ENCODE assay signal across 1 cellular context in genomic region chr1:234608026-234608719, GRCh38.
TF ChIP-seq lines count a peak whose summit lies in the region.

No MANE protein-coding gene starts in this region.

TF ChIP-seq in H1, 55 proteins besides CTCF, POLR2A, EP300 and RAD21 (continued from another document):
- TF ChIP-seq SIN3A (conservative IDR thresholded peaks at IDR 0.05 in 1 of 2, IDR thresholded peaks at IDR 0.05 in 1 of 2; ENCODE audit: low read depth in 1 of 2, low read length in 2 of 2) (0 out of 4 replicates have a peak, but pooled peaks of 1 of the 2 experiments have one; percentile 8), HDAC6 (IDR thresholded peaks at IDR 0.05; ENCODE audit: low read depth, low read length) (no peak), TAF7 (optimal IDR thresholded peaks at IDR 0.05; ENCODE audit: borderline replicate concordance, low read depth, low read length) (peak; percentile 0), E2F6 (IDR thresholded peaks at IDR 0.05) (peak; percentile 56; the same call in 1 of the 2 replicates), BACH1 (IDR thresholded peaks at IDR 0.05; ENCODE audit: low read length) (no peak), RBBP5 (IDR thresholded peaks at IDR 0.05; ENCODE audit: borderline replicate concordance, low read depth, low read length) (0 out of 2 replicates have a peak, but pooled peaks have one; percentile 7)
TF ChIP-seq in H1: peak in this region for 5.
